ENCODE assay signal across 8 cellular contexts in the genomic region with DNA sequence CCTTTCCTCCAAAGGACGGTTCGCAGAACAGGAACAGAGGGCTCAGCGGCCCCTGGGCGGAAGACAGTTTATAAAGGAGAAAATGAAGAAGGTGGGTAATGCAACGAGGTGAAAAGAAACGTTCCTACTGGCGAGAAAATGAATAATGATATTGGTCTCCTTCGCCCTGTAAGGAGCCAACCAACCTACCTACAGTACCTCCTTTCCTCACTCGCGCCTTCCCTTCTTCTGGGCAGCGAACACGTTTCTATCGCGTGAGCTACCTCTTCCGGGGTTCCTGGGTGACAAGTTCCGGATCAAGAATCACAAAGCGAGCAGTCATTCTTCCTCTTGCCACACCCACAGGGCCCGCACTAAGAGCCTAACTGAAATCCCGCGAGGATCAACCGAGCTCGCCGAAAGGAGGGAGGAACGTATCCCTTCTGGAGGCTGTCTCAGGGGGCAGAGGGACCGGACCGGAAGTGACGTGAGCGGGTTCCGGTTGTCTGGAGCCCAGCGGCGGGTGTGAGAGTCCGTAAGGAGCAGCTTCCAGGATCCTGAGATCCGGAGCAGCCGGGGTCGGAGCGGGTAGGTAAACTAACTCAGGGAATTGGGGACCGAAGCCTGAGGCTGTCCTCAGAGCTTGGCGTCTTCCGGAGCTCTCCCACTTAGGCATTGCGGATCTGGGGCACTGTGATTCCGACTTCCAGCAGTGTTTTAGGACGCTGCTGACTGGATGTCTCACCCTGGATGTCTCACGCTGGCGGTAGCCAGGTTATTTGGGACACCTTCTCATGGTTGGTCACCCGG. TPM values are rescaled to one million over a fixed set of nuclear protein-coding genes. Genes with fewer than 3 reads are reported as not detected.
DNase-seq lines count a peak whose midpoint lies in the region; ATAC-seq, FAIRE-seq and TF ChIP-seq lines count a peak whose summit lies in the region.

A gene (minus strand): TSS at position 249 of the 789 bp plus-strand sequence. CDS start 9,452 bp downstream, outside the sequence.
A gene (plus strand): TSS at position 473 of the 789 bp plus-strand sequence. CDS start 23,793 bp downstream, outside the sequence.

- H3K9me3 Mint-ChIP-seq in activated T-cell treated with anti-CD3 and anti-CD28 coated beads, Interleukin-2, amount 50 U/mL, for 72 hours = no peaks in the 10 kb centered on the region

- peaks cover 29% of the 10 kb centered on the region for H3K36me3 ChIP-seq in KOPT-K1 (ENCODE audit: insufficient read depth, low read length)
- peaks cover 0 to 4% (median 0%) of the 10 kb centered on the region in 4 donors for H3K36me3 ChIP-seq in esophagus muscularis mucosa

- H3K27me3 ChIP-seq in esophagus muscularis mucosa = no peaks in the 10 kb centered on the region

- peaks cover 29 to 52% (median 48%) of the 10 kb centered on the region in 4 donors for H3K4me1 ChIP-seq in esophagus muscularis mucosa

- H3K4me1 Mint-ChIP-seq in activated T-cell treated with anti-CD3 and anti-CD28 coated beads, Interleukin-2, amount 50 U/mL, for 72 hours (ENCODE audit: low read depth) = peaks cover 73% of the 10 kb centered on the region

- H3K27ac Mint-ChIP-seq in activated T-cell treated with anti-CD3 and anti-CD28 coated beads, Interleukin-2, amount 50 U/mL, for 72 hours = peak within 1 kb of the TSS; percentile 96

- WGBS in esophagus muscularis mucosa = under 1% methylated on average over 36 of the region's 45 CpGs

- peak in 1 of 3 experiments; percentile 15 for TF ChIP-seq CTCF in esophagus muscularis mucosa (IDR thresholded peaks at IDR 0.05)

- DNase-seq in DMS79 (lab: John Stamatoyannopoulos, UW) (peak; percentile 94), RCC 7860 (ENCODE audit: low spot score) (peak; percentile 99), esophagus muscularis mucosa (ENCODE audit: extremely low spot score) (peak; percentile 99), myocyte (ENCODE audit: low read depth) (peak; percentile 100)
- DNase-seq in activated T-cell treated with anti-CD3 and anti-CD28 coated beads, Interleukin-2, amount 50 U/mL, for 72 hours = peak; percentile 93 to 96
- DNase-seq in stimulated activated CD8-positive, alpha-beta memory T cell treated with anti-CD3 and anti-CD28 coated beads, Interleukin-7, amount 100 ng/mL, for 48 hours (ENCODE audit: extremely low read depth in 1 of 2, low read depth in 1 of 2) = peak; percentile 86 to 96

- TF ChIP-seq EP300 in esophagus muscularis mucosa (IDR thresholded peaks at IDR 0.05) = no peak

- peak; percentile 97 for ATAC-seq in GM21786 (IDR thresholded peaks at IDR 0.05; ENCODE audit: unreplicated experiment)
- ATAC-seq in activated T-cell treated with anti-CD3 and anti-CD28 coated beads, Interleukin-2, amount 50 U/mL, for 72 hours (replicated peaks in 1 of 2) = peak; percentile 97 to 98

- peak; percentile 94 for FAIRE-seq in RCC 7860 (lab: Jason Lieb, UNC)

- TF ChIP-seq POLR2A in esophagus muscularis mucosa (IDR thresholded peaks at IDR 0.05; ENCODE audit: low read depth) = peak; percentile 70

- H3K4me3 Mint-ChIP-seq in activated T-cell treated with anti-CD3 and anti-CD28 coated beads, Interleukin-2, amount 50 U/mL, for 72 hours = peak within 1 kb of the TSS; percentile 91

- intact Hi-C loops in esophagus muscularis mucosa (cut with DNase I) = no loop called here

- H3K27ac ChIP-seq in KOPT-K1 (ENCODE audit: low read depth, low read length, poor library complexity, severe bottlenecking) (peak within 1 kb of the TSS; percentile 78), esophagus muscularis mucosa (replicated peaks in 1 of 4) (peak within 1 kb of the TSS; percentile 90 to 96 (median 92))

- H3K4me3 ChIP-seq in esophagus muscularis mucosa = peak within 1 kb of the TSS; percentile 76 to 92 (median 76)

- peaks cover 12 to 15% of the 10 kb centered on the region in 2 donors for H3K36me3 Mint-ChIP-seq in activated T-cell treated with anti-CD3 and anti-CD28 coated beads, Interleukin-2, amount 50 U/mL, for 72 hours (ENCODE audit: insufficient read depth in 2 of 2)

- H3K27me3 Mint-ChIP-seq in activated T-cell treated with anti-CD3 and anti-CD28 coated beads, Interleukin-2, amount 50 U/mL, for 72 hours (ENCODE audit: low read depth) = no peaks in the 10 kb centered on the region

- H3K9me3 ChIP-seq in KOPT-K1 (ENCODE audit: insufficient read depth, low read length, poor library complexity, severe bottlenecking) = no peaks in the 10 kb centered on the region
- H3K9me3 ChIP-seq in esophagus muscularis mucosa = no peaks in the 10 kb centered on the region

RNA-seq across cellular contexts. Expression of the first gene that starts in this region (rescaled TPM):
- 10 to 100 TPM; 22.2 to 29.3 TPM for total RNA-seq in activated T-cell treated with anti-CD3 and anti-CD28 coated beads, Interleukin-2, amount 50 U/mL, for 72 hours
- total RNA-seq in esophagus muscularis mucosa (10 to 100 TPM; 11.4 to 31.1 (median 15.2) TPM), myocyte (27.2 and 37.9 TPM in 2 replicates)
- polyA plus RNA-seq in myocyte (2012) = 38.6 TPM

RNA-seq across cellular contexts. Expression of the second gene that starts in this region (rescaled TPM):
- 100 to 1,000 TPM; 236 to 324 TPM for total RNA-seq in activated T-cell treated with anti-CD3 and anti-CD28 coated beads, Interleukin-2, amount 50 U/mL, for 72 hours
- total RNA-seq in esophagus muscularis mucosa (100 to 1,000 TPM in 1 of 4 donors, 10 to 100 TPM in 3; 47.3 to 137 (median 59.6) TPM), myocyte (234 and 277 TPM in 2 replicates)
- polyA plus RNA-seq in myocyte (2012) = 108 TPM

Comparison
In these comparisons a context has a peak if more than half of its experiments do, and no peak if none do; other contexts are left out.
1. Peak in every context shown above with its lines: DNase-seq, ATAC-seq, H3K4me3 ChIP-seq and H3K27ac ChIP-seq.